Comparison of ENCODE assay signal across 8 cellular contexts in genomic region chr12:30753233-30753632, GRCh38. TPM values are rescaled to one million over a fixed set of nuclear protein-coding genes. Genes with fewer than 3 reads are reported as not detected.
DNase-seq lines count a peak whose midpoint lies in the region; ATAC-seq and TF ChIP-seq lines count a peak whose summit lies in the region.

No MANE protein-coding gene starts in this region.

- POLR2A ChIA-PET in MCF 10A (lab: Yijun Ruan, JAX) = interaction anchor here (0.6 to 5.4 kb wide), 19 partner anchors 8 to 1066 kb away, joined by 3 to 81 read pairs (median 5); partner anchors contain the start of gene IPO8

- BruUV-seq in MCF 10A (replicated peaks; lab: Mats Ljungman, UMichigan) = no TSS peak

- no peak for TF ChIP-seq CTCF in MCF 10A (IDR thresholded peaks at IDR 0.05; ENCODE audit: unreplicated experiment)
- TF ChIP-seq CTCF in breast epithelium (IDR thresholded peaks at IDR 0.05) = no peak

- WGBS in mesodermal cell (ENCODE audit: insufficient coverage in 2 of 2), 2 experiments = 0% methylated on average over 1 of the region's 3 CpGs; no CpG with 5 or more reads in 1 of the 2 experiments

- no peak overlapping the region for H3K27ac ChIP-seq in breast epithelium
- peak overlapping the region; percentile 25 for H3K27ac ChIP-seq in mesodermal cell (ENCODE audit: low read depth, low read length, severe bottlenecking)

- ATAC-seq in activated naive CD8-positive, alpha-beta T cell treated with anti-CD3 and anti-CD28 coated beads, Interleukin-2, amount 50 U/mL, for 24 hours = no peak
- ATAC-seq in HG03342 (IDR thresholded peaks at IDR 0.05; ENCODE audit: unreplicated experiment) = no peak

- CTCF ChIA-PET in MCF 10A (lab: Yijun Ruan, JAX) = interaction anchor here (0.5 to 5.7 kb wide), 10 partner anchors 9 to 558 kb away, joined by 3 to 37 read pairs (median 3); partner anchors contain the start of gene IPO8

- no peak for TF ChIP-seq POLR2A in breast epithelium (IDR thresholded peaks at IDR 0.05)

- no peaks in the 10 kb centered on the region for H3K27me3 Mint-ChIP-seq in MCF 10A (ENCODE audit: insufficient read depth, unreplicated experiment)
- H3K27me3 Mint-ChIP-seq in activated naive CD8-positive, alpha-beta T cell treated with anti-CD3 and anti-CD28 coated beads, Interleukin-2, amount 50 U/mL, for 24 hours = no peaks in the 10 kb centered on the region

- H3K4me1 ChIP-seq in breast epithelium (peaks cover 0 to 7% of the 10 kb centered on the region in 2 donors), mesodermal cell (ENCODE audit: control insufficient read depth, insufficient read depth, low read length, poor library complexity, severe bottlenecking) (peaks cover 8% of the 10 kb centered on the region)

- peaks cover 45% of the 10 kb centered on the region for H3K4me1 Mint-ChIP-seq in MCF 10A (ENCODE audit: insufficient read depth, unreplicated experiment)
- H3K4me1 Mint-ChIP-seq in activated naive CD8-positive, alpha-beta T cell treated with anti-CD3 and anti-CD28 coated beads, Interleukin-2, amount 50 U/mL, for 24 hours = peaks cover 37% of the 10 kb centered on the region

- H3K27me3 ChIP-seq in breast epithelium = no peaks in the 10 kb centered on the region

- peak overlapping the region; percentile 95 for H3K4me3 Mint-ChIP-seq in MCF 10A (ENCODE audit: unreplicated experiment)
- H3K4me3 Mint-ChIP-seq in activated naive CD8-positive, alpha-beta T cell treated with anti-CD3 and anti-CD28 coated beads, Interleukin-2, amount 50 U/mL, for 24 hours = peak overlapping the region; percentile 88

- DNase-seq in MCF 10A (ENCODE audit: unreplicated experiment) (peak; percentile 61), breast epithelium (ENCODE audit: low spot score in 2 of 2) (no peak), NCI-H146 (lab: John Stamatoyannopoulos, UW) (peak; percentile 40), NCI-H1436 (lab: John Stamatoyannopoulos, UW) (no peak), hypothalamus (lab: John Stamatoyannopoulos, UW) (no peak)
- DNase-seq in activated naive CD8-positive, alpha-beta T cell treated with anti-CD3 and anti-CD28 coated beads, Interleukin-2, amount 50 U/mL, for 24 hours = peak; percentile 31

- H3K9me3 Mint-ChIP-seq in MCF 10A (ENCODE audit: unreplicated experiment) = no peaks in the 10 kb centered on the region
- no peaks in the 10 kb centered on the region for H3K9me3 Mint-ChIP-seq in activated naive CD8-positive, alpha-beta T cell treated with anti-CD3 and anti-CD28 coated beads, Interleukin-2, amount 50 U/mL, for 24 hours

- intact Hi-C loops in MCF 10A (cut with micrococcal nuclease) = no loop called here
- intact Hi-C loops in breast epithelium (cut with DNase I; ENCODE audit: low total_unique reads) = no loop called here

- H3K36me3 ChIP-seq in breast epithelium (no peaks in the 10 kb centered on the region), mesodermal cell (ENCODE audit: control insufficient read depth, insufficient read depth, low read length) (peaks cover 27% of the 10 kb centered on the region)

- H3K4me3 ChIP-seq in breast epithelium (peak overlapping the region in 1 of 3 donors; percentile 90), mesodermal cell (ENCODE audit: extremely low read depth, insufficient read depth, low read length, poor library complexity, severe bottlenecking) (peak overlapping the region; percentile 82)

- H3K36me3 Mint-ChIP-seq in MCF 10A (ENCODE audit: insufficient read depth, unreplicated experiment) = peaks cover under 1% of the 10 kb centered on the region
- H3K36me3 Mint-ChIP-seq in activated naive CD8-positive, alpha-beta T cell treated with anti-CD3 and anti-CD28 coated beads, Interleukin-2, amount 50 U/mL, for 24 hours (ENCODE audit: low read depth) = no peaks in the 10 kb centered on the region

- peak overlapping the region; percentile 51 for H3K27ac Mint-ChIP-seq in MCF 10A (ENCODE audit: low read depth, unreplicated experiment)
- no peak overlapping the region for H3K27ac Mint-ChIP-seq in activated naive CD8-positive, alpha-beta T cell treated with anti-CD3 and anti-CD28 coated beads, Interleukin-2, amount 50 U/mL, for 24 hours

- H3K9me3 ChIP-seq in breast epithelium = no peaks in the 10 kb centered on the region
- H3K9me3 ChIP-seq in mesodermal cell (ENCODE audit: control insufficient read depth, low read length) = no peaks in the 10 kb centered on the region

RNA-seq across cellular contexts. Expression of gene CAPRIN2, which starts 1.5 kb away (rescaled TPM):
- 33.0 and 33.3 TPM in 2 replicates for total RNA-seq in MCF 10A (2022)
- total RNA-seq in breast epithelium = 10 to 100 TPM; 21.8 to 37.9 (median 29.8) TPM
- 41.6 TPM for polyA plus RNA-seq in mesodermal cell (2013, experiment 1 of 2)
- polyA plus RNA-seq in mesodermal cell (2013, experiment 2 of 2) = 34.7 TPM

RNA-seq across cellular contexts. Expression of gene IPO8, which starts 57.6 kb away (rescaled TPM):
- 36.3 and 41.7 TPM in 2 replicates for total RNA-seq in MCF 10A (2022)
- 10 to 100 TPM; 26.7 to 47.4 (median 43.3) TPM for total RNA-seq in breast epithelium
- polyA plus RNA-seq in mesodermal cell (2013, experiment 1 of 2) = 27.1 TPM
- 32.4 TPM for polyA plus RNA-seq in mesodermal cell (2013, experiment 2 of 2)

Comparison
In these comparisons a context has a peak if more than half of its experiments do, and no peak if none do; other contexts are left out.
1. DNase-seq: peak in MCF 10A (single experiment), NCI-H146 (single experiment) and activated naive CD8-positive, alpha-beta T cell treated with anti-CD3 and anti-CD28 coated beads, Interleukin-2, amount 50 U/mL, for 24 hours (single experiment); none in breast epithelium (0 of 2), NCI-H1436 (single experiment) and hypothalamus (0 of 51).